In the genomic region with DNA sequence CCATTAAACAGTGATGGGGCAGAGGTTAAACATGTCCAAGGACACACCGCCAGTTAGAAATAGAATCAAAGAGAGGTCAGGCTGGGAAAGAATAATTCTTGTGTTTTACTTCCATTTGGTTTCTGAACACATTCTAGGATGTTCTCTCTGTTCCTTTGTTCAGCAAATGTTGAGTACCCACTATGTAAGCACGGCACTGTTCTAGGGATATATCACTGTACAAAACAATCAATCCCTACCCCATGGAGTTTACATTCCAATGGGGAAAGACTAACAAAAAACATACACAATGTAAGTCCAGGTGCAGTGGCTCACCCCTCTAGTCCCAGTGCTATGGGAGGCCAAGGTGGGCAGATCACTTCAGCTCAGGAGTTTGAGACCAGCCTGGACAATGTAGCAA, we compare ENCODE assay signal across 9 cellular contexts. TPM values are rescaled to one million over a fixed set of nuclear protein-coding genes. Genes with fewer than 3 reads are reported as not detected.
"Had no signal": no experiment of that assay in that cellular context is flagged by ENCODE, and none has a peak within 500 bp of the region (broad histone marks: within the 10 kb centered on the region; RNA-seq: fewer than 3 reads in every experiment).

No MANE protein-coding gene starts in this region.

- FAIRE-seq: HTR-8/SVneo, K562 had no signal

- H3K27ac ChIP-seq: HL-60 had no signal

- ATAC-seq: K562 had no signal

- H3K4me3 ChIP-seq: K562 had no signal

- DNase-seq: IMR-90, KBM-7, KG1 had no signal

RNA-seq across cellular contexts. Expression of gene MYOCOS, which starts 6.2 kb away (rescaled TPM):
- total RNA-seq: HT-29, HT1080, IMR-90 had no signal
- polyA plus RNA-seq: IMR-90, K562 had no signal

RNA-seq across cellular contexts. Expression of gene MYOC, which starts 24.3 kb away (rescaled TPM):
- total RNA-seq: HT-29, HT1080, IMR-90, K562 had no signal
- polyA plus RNA-seq: IgD-negative memory B cell, IMR-90, K562 had no signal
